Comparison of ENCODE assay signal across 8 cellular contexts in genomic region chr10:89700914-89701237, GRCh38. TPM values are rescaled to one million over a fixed set of nuclear protein-coding genes. Genes with fewer than 3 reads are reported as not detected.
DNase-seq lines count a peak whose midpoint lies in the region; ATAC-seq and TF ChIP-seq lines count a peak whose summit lies in the region.

No MANE protein-coding gene starts in this region.

- no peaks in the 10 kb centered on the region for H3K9me3 ChIP-seq in iPS-18a (ENCODE audit: control insufficient read depth, low read depth, low read length)

- peak overlapping the region; percentile 94 for H3K9ac ChIP-seq in iPS-18a (ENCODE audit: low read length)

- peak overlapping the region; percentile 99 for H3K4me3 Mint-ChIP-seq in HFFc6
- peak overlapping the region; percentile 97 for H3K4me3 Mint-ChIP-seq in activated T-helper 2 cell treated with anti-CD3 and anti-CD28 coated beads, Interferon-gamma antibody, Interleukin-2, Interleukin-4, amounts not matched to agents 10 μg/mL and 5 μg/mL and 100 μg/mL, durations not matched to agents 14 hours and 24 hours and 36 hours (ENCODE audit: low read depth)
- H3K4me3 Mint-ChIP-seq in stimulated activated effector memory CD8-positive, alpha-beta T cell treated with anti-CD3 and anti-CD28 coated beads, Interleukin-12 subunit alpha, Interleukin-12 subunit beta, amount 100 ng/mL, for 72 hours: peak overlapping the region; percentile 88

- no peak for ATAC-seq in stimulated activated effector memory CD8-positive, alpha-beta T cell treated with anti-CD3 and anti-CD28 coated beads, Interleukin-12 subunit alpha, Interleukin-12 subunit beta, amount 100 ng/mL, for 72 hours

- H3K27ac Mint-ChIP-seq in HFFc6: peak overlapping the region; percentile 97
- H3K27ac Mint-ChIP-seq in activated T-helper 2 cell treated with anti-CD3 and anti-CD28 coated beads, Interferon-gamma antibody, Interleukin-2, Interleukin-4, amounts not matched to agents 10 μg/mL and 5 μg/mL and 100 μg/mL, durations not matched to agents 14 hours and 24 hours and 36 hours: peak overlapping the region; percentile 96
- peak overlapping the region; percentile 94 for H3K27ac Mint-ChIP-seq in stimulated activated effector memory CD8-positive, alpha-beta T cell treated with anti-CD3 and anti-CD28 coated beads, Interleukin-12 subunit alpha, Interleukin-12 subunit beta, amount 100 ng/mL, for 72 hours

- H3K4me3 ChIP-seq in iPS-18a (ENCODE audit: low read length): peak overlapping the region; percentile 100

- TF ChIP-seq POLR2A in erythroblast (IDR thresholded peaks at IDR 0.05; ENCODE audit: low read length): no peak

- peaks cover 43% of the 10 kb centered on the region for H3K4me1 Mint-ChIP-seq in HFFc6 (ENCODE audit: low read depth)
- peaks cover 42% of the 10 kb centered on the region for H3K4me1 Mint-ChIP-seq in activated T-helper 2 cell treated with anti-CD3 and anti-CD28 coated beads, Interferon-gamma antibody, Interleukin-2, Interleukin-4, amounts not matched to agents 10 μg/mL and 5 μg/mL and 100 μg/mL, durations not matched to agents 14 hours and 24 hours and 36 hours (ENCODE audit: low read depth)
- H3K4me1 Mint-ChIP-seq in stimulated activated effector memory CD8-positive, alpha-beta T cell treated with anti-CD3 and anti-CD28 coated beads, Interleukin-12 subunit alpha, Interleukin-12 subunit beta, amount 100 ng/mL, for 72 hours: peaks cover 30% of the 10 kb centered on the region

- no peaks in the 10 kb centered on the region for H3K27me3 ChIP-seq in iPS-18a (ENCODE audit: control insufficient read depth, insufficient read depth, low read length)

- peaks cover 5% of the 10 kb centered on the region; the same call in 1 of the 2 replicates for H3K36me3 Mint-ChIP-seq in HFFc6 (ENCODE audit: low read depth)
- peaks cover 21% of the 10 kb centered on the region for H3K36me3 Mint-ChIP-seq in activated T-helper 2 cell treated with anti-CD3 and anti-CD28 coated beads, Interferon-gamma antibody, Interleukin-2, Interleukin-4, amounts not matched to agents 10 μg/mL and 5 μg/mL and 100 μg/mL, durations not matched to agents 14 hours and 24 hours and 36 hours (ENCODE audit: low read depth)
- H3K36me3 Mint-ChIP-seq in stimulated activated effector memory CD8-positive, alpha-beta T cell treated with anti-CD3 and anti-CD28 coated beads, Interleukin-12 subunit alpha, Interleukin-12 subunit beta, amount 100 ng/mL, for 72 hours: peaks cover 17% of the 10 kb centered on the region

- intact Hi-C loops in activated T-helper 2 cell treated with anti-CD3 and anti-CD28 coated beads, Interferon-gamma antibody, Interleukin-2, Interleukin-4, amounts not matched to agents 10 μg/mL and 5 μg/mL and 100 μg/mL, durations not matched to agents 14 hours and 24 hours and 36 hours (cut with micrococcal nuclease): loop anchor here (1.0 to 5.0 kb wide), 7 partner anchors 36 to 1171 kb away; partner anchors contain the start of genes LIPA and RPP30

- H3K27ac ChIP-seq in iPS-18a (ENCODE audit: low read length): peak overlapping the region; percentile 94

- DNase-seq in HFFc6 (no peak), NCI-H2227 treated with DMSO at 0.1 percent for 48 hours (lab: John Stamatoyannopoulos, UW) (no peak), SKM-1 (lab: John Stamatoyannopoulos, UW; ENCODE audit: unreplicated experiment) (no peak), erythroblast (lab: John Stamatoyannopoulos, UW) (no peak)
- no peak for DNase-seq in activated T-helper 2 cell treated with anti-CD3 and anti-CD28 coated beads, Interferon-gamma antibody, Interleukin-2, Interleukin-4, amounts not matched to agents 10 μg/mL and 5 μg/mL and 100 μg/mL, durations not matched to agents 14 hours and 24 hours and 36 hours (ENCODE audit: low spot score)
- DNase-seq in stimulated activated effector memory CD8-positive, alpha-beta T cell treated with anti-CD3 and anti-CD28 coated beads, Interleukin-12 subunit alpha, Interleukin-12 subunit beta, amount 100 ng/mL, for 72 hours (ENCODE audit: low spot score in 2 of 2): no peak
- DNase-seq in activated CD4-positive, alpha-beta T cell treated with anti-CD3 and anti-CD28 coated beads for 4 hours: no peak

- peaks cover 3% of the 10 kb centered on the region for H3K36me3 ChIP-seq in iPS-18a (ENCODE audit: control insufficient read depth, low read depth, low read length)

- H3K27me3 Mint-ChIP-seq in HFFc6 (ENCODE audit: insufficient read depth): no peaks in the 10 kb centered on the region
- H3K27me3 Mint-ChIP-seq in activated T-helper 2 cell treated with anti-CD3 and anti-CD28 coated beads, Interferon-gamma antibody, Interleukin-2, Interleukin-4, amounts not matched to agents 10 μg/mL and 5 μg/mL and 100 μg/mL, durations not matched to agents 14 hours and 24 hours and 36 hours (ENCODE audit: low read depth): no peaks in the 10 kb centered on the region

- H3K9me3 Mint-ChIP-seq in HFFc6: no peaks in the 10 kb centered on the region
- no peaks in the 10 kb centered on the region for H3K9me3 Mint-ChIP-seq in activated T-helper 2 cell treated with anti-CD3 and anti-CD28 coated beads, Interferon-gamma antibody, Interleukin-2, Interleukin-4, amounts not matched to agents 10 μg/mL and 5 μg/mL and 100 μg/mL, durations not matched to agents 14 hours and 24 hours and 36 hours
- H3K9me3 Mint-ChIP-seq in stimulated activated effector memory CD8-positive, alpha-beta T cell treated with anti-CD3 and anti-CD28 coated beads, Interleukin-12 subunit alpha, Interleukin-12 subunit beta, amount 100 ng/mL, for 72 hours: no peaks in the 10 kb centered on the region

- H3K4me1 ChIP-seq in iPS-18a (ENCODE audit: control insufficient read depth, low read depth, low read length): peaks cover 18% of the 10 kb centered on the region

- TF ChIP-seq CTCF in HFFc6 (IDR thresholded peaks at IDR 0.05): no peak

RNA-seq across cellular contexts. Expression of gene KIF20B, which starts 0.5 kb away (rescaled TPM):
- total RNA-seq in HFFc6 (2021; fragmentation: NEBNext Ultra II Directional; extraction: Animal tissue kit (Norgen Biotek cat#: 25700)): 10 to 100 TPM; 15.1 to 41.5 (median 36.8) TPM
- total RNA-seq in activated T-helper 2 cell treated with anti-CD3 and anti-CD28 coated beads, Interferon-gamma antibody, Interleukin-2, Interleukin-4, amounts not matched to agents 10 μg/mL and 5 μg/mL and 100 μg/mL, durations not matched to agents 14 hours and 24 hours and 36 hours: 59.2 and 64.1 TPM in 2 replicates

RNA-seq across cellular contexts. Expression of gene PANK1, which starts 55.8 kb away (rescaled TPM):
- total RNA-seq in HFFc6 (2021; fragmentation: NEBNext Ultra II Directional; extraction: Animal tissue kit (Norgen Biotek cat#: 25700)): 1 to 10 TPM; 3.8 to 4.7 (median 4.3) TPM
- 5.7 and 9.2 TPM in 2 replicates for total RNA-seq in activated T-helper 2 cell treated with anti-CD3 and anti-CD28 coated beads, Interferon-gamma antibody, Interleukin-2, Interleukin-4, amounts not matched to agents 10 μg/mL and 5 μg/mL and 100 μg/mL, durations not matched to agents 14 hours and 24 hours and 36 hours
